Comparison of ENCODE assay signal across 21 cellular contexts in genomic region chr12:100721193-100721592, GRCh38.
"Had no signal": no experiment of that assay in that cellular context is flagged by ENCODE, and none has a peak within 500 bp of the region (broad histone marks: within the 10 kb centered on the region; RNA-seq: fewer than 3 reads in every experiment).

No MANE protein-coding gene starts in this region.

- H3K27ac ChIP-seq: foreskin keratinocyte, lower lobe of right lung, parathyroid adenoma, stomach, vagina had no signal

- H3K9ac ChIP-seq: parathyroid adenoma had no signal

- H3K4me3 ChIP-seq: lower lobe of right lung, stomach, vagina had no signal

- H3K4me3 Mint-ChIP-seq: activated CD4-positive, alpha-beta memory T cell treated with anti-CD3 and anti-CD28 coated beads, Interleukin-2, amount 10 ng/mL, durations not matched to agents 7 days and 5 days; activated T-cell treated with anti-CD3 and anti-CD28 coated beads, Interleukin-2, amount 50 U/mL, for 24 hours; dendritic cell treated with granulocyte-macrophage colony-stimulating factor and Interleukin-4, amounts not matched to agents 40 ng/mL and 50 ng/mL, for 4 days; effector memory CD8-positive, alpha-beta T cell; nephron; stimulated activated effector memory CD8-positive, alpha-beta T cell treated with anti-CD3 and anti-CD28 coated beads, Interleukin-12 subunit alpha, Interleukin-12 subunit beta, amount 100 ng/mL, for 72 hours had no signal

- H3K79me2 ChIP-seq: parathyroid adenoma had no signal

- H3K36me3 ChIP-seq: lower lobe of right lung, stomach, vagina had no signal

- H2AFZ ChIP-seq: parathyroid adenoma had no signal

- ATAC-seq: effector memory CD8-positive, alpha-beta T cell; foreskin keratinocyte; lower lobe of right lung; sciatic nerve; stimulated activated effector memory CD8-positive, alpha-beta T cell treated with anti-CD3 and anti-CD28 coated beads, Interleukin-12 subunit alpha, Interleukin-12 subunit beta, amount 100 ng/mL, for 72 hours had no signal

- H3K9me3 Mint-ChIP-seq: activated CD4-positive, alpha-beta memory T cell treated with anti-CD3 and anti-CD28 coated beads, Interleukin-2, amount 10 ng/mL, durations not matched to agents 7 days and 5 days; activated T-cell treated with anti-CD3 and anti-CD28 coated beads, Interleukin-2, amount 50 U/mL, for 24 hours; activated T-helper 2 cell treated with anti-CD3 and anti-CD28 coated beads, Interferon-gamma antibody, Interleukin-2, Interleukin-4, amounts not matched to agents 10 μg/mL and 5 μg/mL and 100 μg/mL, durations not matched to agents 14 hours and 24 hours and 36 hours; dendritic cell treated with granulocyte-macrophage colony-stimulating factor and Interleukin-4, amounts not matched to agents 40 ng/mL and 50 ng/mL, for 4 days; nephron; stimulated activated effector memory CD8-positive, alpha-beta T cell treated with anti-CD3 and anti-CD28 coated beads, Interleukin-12 subunit alpha, Interleukin-12 subunit beta, amount 100 ng/mL, for 72 hours had no signal

- DNase-seq: activated CD4-positive, alpha-beta memory T cell treated with anti-CD3 and anti-CD28 coated beads, Interleukin-2, amount 10 ng/mL, durations not matched to agents 7 days and 5 days; activated CD4-positive, alpha-beta T cell treated with anti-CD3 and anti-CD28 coated beads for 4 hours; activated naive CD4-positive, alpha-beta T cell treated with Interleukin-2 at 50 U/mL for 16 hours; activated T-cell treated with anti-CD3 and anti-CD28 coated beads, Interleukin-2, amount 50 U/mL, for 24 hours; anterior cingulate cortex; cerebellar nuclear complex; effector memory CD8-positive, alpha-beta T cell; foreskin keratinocyte; hypothalamus; islet precursor cell; lower lobe of right lung; stimulated activated CD4-positive, alpha-beta T cell treated with anti-CD3 and anti-CD28 coated beads, Interleukin-4, amount 100 ng/mL, for 24 hours; stomach; trophoblast cell had no signal

- H3K36me3 Mint-ChIP-seq: stimulated activated effector memory CD8-positive, alpha-beta T cell treated with anti-CD3 and anti-CD28 coated beads, Interleukin-12 subunit alpha, Interleukin-12 subunit beta, amount 100 ng/mL, for 72 hours had no signal

- H3K9me3 ChIP-seq: lower lobe of right lung, stomach, vagina had no signal

- H3K27me3 ChIP-seq: foreskin keratinocyte, vagina had no signal

- H3K4me1 ChIP-seq: lower lobe of right lung, parathyroid adenoma, vagina had no signal

- H3K27ac Mint-ChIP-seq: activated CD4-positive, alpha-beta memory T cell treated with anti-CD3 and anti-CD28 coated beads, Interleukin-2, amount 10 ng/mL, durations not matched to agents 7 days and 5 days; activated T-cell treated with anti-CD3 and anti-CD28 coated beads, Interleukin-2, amount 50 U/mL, for 24 hours; activated T-helper 2 cell treated with anti-CD3 and anti-CD28 coated beads, Interferon-gamma antibody, Interleukin-2, Interleukin-4, amounts not matched to agents 10 μg/mL and 5 μg/mL and 100 μg/mL, durations not matched to agents 14 hours and 24 hours and 36 hours; dendritic cell treated with granulocyte-macrophage colony-stimulating factor and Interleukin-4, amounts not matched to agents 40 ng/mL and 50 ng/mL, for 4 days; effector memory CD8-positive, alpha-beta T cell; nephron; stimulated activated effector memory CD8-positive, alpha-beta T cell treated with anti-CD3 and anti-CD28 coated beads, Interleukin-12 subunit alpha, Interleukin-12 subunit beta, amount 100 ng/mL, for 72 hours had no signal

- H3K4me1 Mint-ChIP-seq: activated CD4-positive, alpha-beta memory T cell treated with anti-CD3 and anti-CD28 coated beads, Interleukin-2, amount 10 ng/mL, durations not matched to agents 7 days and 5 days; nephron; stimulated activated effector memory CD8-positive, alpha-beta T cell treated with anti-CD3 and anti-CD28 coated beads, Interleukin-12 subunit alpha, Interleukin-12 subunit beta, amount 100 ng/mL, for 72 hours had no signal
